In genomic region chr15:89794627-89795241, GRCh38 we compare ENCODE assay signal across 1 cellular context.
A peak's percentile ranks its signal among the peaks of the same experiment; 100 is the strongest.
TF ChIP-seq lines count a peak whose summit lies in the region.

No MANE protein-coding gene starts in this region.

TF ChIP-seq in K562, 482 proteins besides CTCF, POLR2A, EP300 and RAD21:
- TF ChIP-seq ZNF277 (CRISPR knock-in tag; IDR thresholded peaks at IDR 0.05; ENCODE audit: borderline replicate concordance) (no peak), CEBPB (tag; IDR thresholded peaks at IDR 0.05) (peak; percentile 49), KDM4B (IDR thresholded peaks at IDR 0.05; ENCODE audit: borderline replicate concordance in 2 of 2, low read depth in 1 of 2) (no peak), ZC3H8 (IDR thresholded peaks at IDR 0.05) (no peak), FOXA3 (CRISPR knock-in tag; conservative IDR thresholded peaks at IDR 0.05 in 1 of 2, IDR thresholded peaks at IDR 0.05 in 1 of 2) (0 out of 4 replicates have a peak, but pooled peaks of 1 of the 2 experiments have one; percentile 15)
